Comparison of ENCODE assay signal across 10 cellular contexts in genomic region chr2:55109219-55109891, GRCh38. TPM values are rescaled to one million over a fixed set of nuclear protein-coding genes. Genes with fewer than 3 reads are reported as not detected.
DNase-seq lines count a peak whose midpoint lies in the region; ATAC-seq, FAIRE-seq and TF ChIP-seq lines count a peak whose summit lies in the region.
"Had no signal": no experiment of that assay in that cellular context is flagged by ENCODE, and none has a peak within 500 bp of the region (broad histone marks: within the 10 kb centered on the region; RNA-seq: fewer than 3 reads in every experiment).

No MANE protein-coding gene starts in this region.

- WGBS in ovary, 3 donors: 66 to 78% (median 67%) methylated on average over 2 of the region's 2 CpGs

- FAIRE-seq in islet of Langerhans (lab: Jason Lieb, UNC): peak; percentile 86
- FAIRE-seq: D721Med had no signal

- H3K27ac Mint-ChIP-seq in WTC11: peak overlapping the region; percentile 53; the same call in 1 of the 2 replicates

- peaks cover 13% of the 10 kb centered on the region for H3K4me1 Mint-ChIP-seq in WTC11

- peak overlapping the region; percentile 13 for H3K9ac ChIP-seq in Loucy (ENCODE audit: low read depth, low read length, poor library complexity, severe bottlenecking)

- H3K36me3 ChIP-seq in Loucy (ENCODE audit: insufficient read depth, low read length) (no peaks in the 10 kb centered on the region), ovary (no peaks in the 10 kb centered on the region)

- H3K9me3 Mint-ChIP-seq in WTC11: no peaks in the 10 kb centered on the region

- no peak overlapping the region for H3K4me3 ChIP-seq in AG04450 (ENCODE audit: low read depth, low read length)
- H3K4me3 ChIP-seq in Loucy (ENCODE audit: low read length, poor library complexity, severe bottlenecking): no peak overlapping the region
- no peak overlapping the region for H3K4me3 ChIP-seq in ovary

- POLR2A ChIA-PET in AG04450 (lab: Yijun Ruan, JAX) (interaction anchor here (0.9 to 3.2 kb wide), 5 partner anchors 9 to 61 kb away, joined by 3 to 13 read pairs (median 6); partner anchors contain the start of gene RTN4), WTC11 (lab: Charles Lee) (interaction anchor here (1.0 kb wide), 1 partner anchor 10 kb away, joined by 4 read pairs; no protein-coding TSS in a partner anchor)

- H3K27me3 ChIP-seq in AG04450 (ENCODE audit: control insufficient read depth, insufficient read depth, low read length) (no peaks in the 10 kb centered on the region), Loucy (ENCODE audit: insufficient read depth, low read length, poor library complexity, severe bottlenecking) (no peaks in the 10 kb centered on the region), ovary (no peaks in the 10 kb centered on the region)

- peaks cover 4% of the 10 kb centered on the region; the same call in 1 of the 2 replicates for H3F3A ChIP-seq in Loucy (ENCODE audit: low read depth)

- peak; percentile 82 for DNase-seq in AG04450 (ENCODE audit: low read depth, low spot score)
- no peak for DNase-seq in WTC11 (ENCODE audit: low spot score)
- no peak for DNase-seq in stimulated activated CD4-positive, alpha-beta T cell treated with anti-CD3 and anti-CD28 coated beads, Interleukin-4, amount 100 ng/mL, for 24 hours
- no peak for DNase-seq in activated T-cell treated with anti-CD3 and anti-CD28 coated beads, Interleukin-2, amount 50 U/mL, for 48 hours
- DNase-seq in ovary: no peak
- no peak for DNase-seq in GDM1 (lab: John Stamatoyannopoulos, UW)
- DNase-seq: stimulated activated naive CD4-positive, alpha-beta T cell had no signal

- H3K9me3 ChIP-seq in AG04450 (ENCODE audit: control insufficient read depth, insufficient read depth, low read length): no peaks in the 10 kb centered on the region
- no peaks in the 10 kb centered on the region for H3K9me3 ChIP-seq in Loucy (ENCODE audit: insufficient read depth, low read depth, low read length)
- H3K9me3 ChIP-seq in ovary: no peaks in the 10 kb centered on the region

- intact Hi-C loops in ovary (cut with DNase I): no loop called here

- no peak for ATAC-seq in WTC11

- no peak overlapping the region for H3K4me2 ChIP-seq in Loucy (ENCODE audit: low read depth, low read length, poor library complexity, severe bottlenecking)

- no peaks in the 10 kb centered on the region for H3K27me3 Mint-ChIP-seq in WTC11 (ENCODE audit: low read depth)

- H3K4me3 Mint-ChIP-seq in WTC11: no peak overlapping the region

- H3K4me1 ChIP-seq in Loucy (ENCODE audit: insufficient read depth, low read length, poor library complexity, severe bottlenecking) (peaks cover 29% of the 10 kb centered on the region), ovary (ENCODE audit: insufficient read depth) (peaks cover 12% of the 10 kb centered on the region)

- H3K9me2 ChIP-seq in Loucy (replicated peaks; ENCODE audit: low read depth, low read length): no peaks in the 10 kb centered on the region

- H2AFZ ChIP-seq in Loucy (ENCODE audit: low read length): peak overlapping the region; percentile 1; the same call in 1 of the 2 replicates

- TF ChIP-seq EP300 in ovary (IDR thresholded peaks at IDR 0.05): no peak

- no peaks in the 10 kb centered on the region for H3K36me3 Mint-ChIP-seq in WTC11

- H3K27ac ChIP-seq in AG04450 (ENCODE audit: low read depth, low read length) (peak overlapping the region; percentile 40), ovary (no peak overlapping the region)

- CTCF ChIA-PET in AG04450 (lab: Charles Lee): interaction anchor here (0.7 to 2.9 kb wide), 5 partner anchors 8 to 209 kb away, joined by 3 to 7 read pairs (median 3); no protein-coding TSS in a partner anchor
- CTCF ChIA-PET in WTC11 (lab: Charles Lee): interaction anchor here (0.5 to 1.6 kb wide), 2 partner anchors 58 to 278 kb away, joined by 3 to 5 read pairs; no protein-coding TSS in a partner anchor

- TF ChIP-seq CTCF in AG04450 (IDR thresholded peaks at IDR 0.05; ENCODE audit: low read depth, low read length) (no peak), Loucy (conservative IDR thresholded peaks at IDR 0.05; ENCODE audit: low read length) (no peak), WTC11 (IDR thresholded peaks at IDR 0.05) (no peak), ovary (IDR thresholded peaks at IDR 0.05) (no peak)

- no peaks in the 10 kb centered on the region for H3K79me2 ChIP-seq in Loucy (ENCODE audit: insufficient read depth, low read length)

- H4K20me1 ChIP-seq in Loucy (ENCODE audit: insufficient read depth, low read length, poor library complexity, severe bottlenecking): no peaks in the 10 kb centered on the region

- no peak for TF ChIP-seq POLR2A in ovary (IDR thresholded peaks at IDR 0.05)

TF ChIP-seq in WTC11, 78 proteins besides CTCF, POLR2A, EP300 and RAD21:
- TF ChIP-seq FOXK1 (CRISPR knock-in tag; IDR thresholded peaks at IDR 0.05): no peak
- TF ChIP-seq GABPB1 (CRISPR knock-in tag; IDR thresholded peaks at IDR 0.05): peak; percentile 46; the same call in 1 of the 2 replicates

RNA-seq across cellular contexts. Expression of gene RTN4, which starts 59.1 kb away (rescaled TPM):
- 652 and 668 TPM in 2 replicates for polyA plus RNA-seq in AG04450 (2011; rRNA removed)
- 292 and 462 TPM in 2 replicates for polyA minus RNA-seq in AG04450 (2011; rRNA and poly(A)+ RNA removed)
- 175 to 202 TPM (median 178 TPM) in 3 replicates for total RNA-seq in WTC11 (2021)
- 100 to 1,000 TPM; 118 to 275 (median 200) TPM for total RNA-seq in ovary
- 100 to 1,000 TPM; 110 to 334 TPM for polyA plus RNA-seq in ovary
